Comparison of ENCODE assay signal across 11 cellular contexts in the genomic region with DNA sequence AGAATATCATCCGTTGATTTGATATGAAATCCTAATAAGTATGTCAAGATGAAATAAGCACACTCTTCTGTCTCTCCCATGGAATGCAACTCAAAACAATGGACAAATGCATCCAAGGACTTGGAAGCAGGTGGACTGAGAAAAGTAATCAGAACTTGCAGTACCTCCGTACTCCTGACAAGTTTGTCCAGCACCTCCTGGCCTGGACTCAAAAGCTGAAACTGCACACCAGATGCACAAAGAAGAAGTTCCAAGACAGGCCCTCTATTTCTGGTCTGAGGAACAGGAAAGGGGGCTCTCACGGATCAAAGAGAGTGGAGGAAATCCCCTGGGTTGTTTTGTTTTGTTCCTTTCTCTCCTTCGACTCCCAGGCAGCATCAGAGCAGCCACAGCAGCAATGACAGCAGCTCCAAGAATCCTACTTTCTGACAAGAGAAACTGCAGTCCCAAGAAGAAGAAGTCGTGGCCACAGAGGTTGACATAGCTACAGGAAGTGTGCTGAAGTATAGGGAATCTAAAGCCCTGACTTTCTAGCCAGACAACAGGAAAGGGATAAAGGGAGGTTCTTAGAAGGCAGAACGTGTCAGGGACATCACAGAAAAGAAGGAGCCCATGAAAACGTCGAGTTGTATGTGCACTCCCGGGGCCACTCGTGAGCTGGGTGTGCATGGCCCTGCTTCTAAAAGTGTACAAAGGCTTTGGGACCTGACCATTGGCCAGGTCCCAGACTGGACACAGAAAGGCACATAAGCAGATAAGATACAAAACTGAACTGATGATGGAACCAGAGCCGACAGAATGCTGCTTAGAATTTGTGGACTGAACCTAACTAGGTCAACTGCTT. TPM values are rescaled to one million over a fixed set of nuclear protein-coding genes. Genes with fewer than 3 reads are reported as not detected.
DNase-seq lines count a peak whose midpoint lies in the region; ATAC-seq, FAIRE-seq and TF ChIP-seq lines count a peak whose summit lies in the region.
"Had no signal": no experiment of that assay in that cellular context is flagged by ENCODE, and none has a peak within 500 bp of the region (broad histone marks: within the 10 kb centered on the region; RNA-seq: fewer than 3 reads in every experiment).

No MANE protein-coding gene starts in this region.

- ATAC-seq in natural killer cell (no peak), GM19395 (IDR thresholded peaks at IDR 0.05; ENCODE audit: unreplicated experiment) (no peak), HG03354 (IDR thresholded peaks at IDR 0.05; ENCODE audit: poor library complexity, severe bottlenecking, unreplicated experiment) (no peak), GM18520 (IDR thresholded peaks at IDR 0.05; ENCODE audit: unreplicated experiment) (no peak)
- ATAC-seq in natural killer cell treated with Interleukin-12 subunit alpha and Interleukin-12 subunit beta and Interleukin-15 and Interleukin-18, amount 100 ng/mL, for 72 hours = no peak
- ATAC-seq in activated naive CD4-positive, alpha-beta T cell treated with anti-CD3 and anti-CD28 coated beads, Interleukin-2, amount 50 U/mL, for 72 hours = no peak

- no peaks in the 10 kb centered on the region for H3K27me3 Mint-ChIP-seq in natural killer cell (ENCODE audit: low read depth in 2 of 2)
- H3K27me3 Mint-ChIP-seq in natural killer cell treated with Interleukin-12 subunit alpha and Interleukin-12 subunit beta and Interleukin-15 and Interleukin-18, amount 100 ng/mL, for 72 hours = no peaks in the 10 kb centered on the region

- H3K9me3 Mint-ChIP-seq in natural killer cell = no peaks in the 10 kb centered on the region
- H3K9me3 Mint-ChIP-seq in natural killer cell treated with Interleukin-12 subunit alpha and Interleukin-12 subunit beta and Interleukin-15 and Interleukin-18, amount 100 ng/mL, for 72 hours = no peaks in the 10 kb centered on the region
- H3K9me3 Mint-ChIP-seq in activated naive CD4-positive, alpha-beta T cell treated with anti-CD3 and anti-CD28 coated beads, Interleukin-2, amount 50 U/mL, for 72 hours = no peaks in the 10 kb centered on the region

- intact Hi-C loops in natural killer cell (cut with micrococcal nuclease) = no loop called here

- DNase-seq in natural killer cell = no peak
- no peak for DNase-seq in natural killer cell treated with Interleukin-12 subunit alpha and Interleukin-12 subunit beta and Interleukin-15 and Interleukin-18, amount 100 ng/mL, for 72 hours (ENCODE audit: low spot score)
- no peak for DNase-seq in activated naive CD4-positive, alpha-beta T cell treated with anti-CD3 and anti-CD28 coated beads, Interleukin-2, amount 50 U/mL, for 72 hours (ENCODE audit: low spot score in 2 of 2)
- DNase-seq in iris pigment epithelial cell (ENCODE audit: low read depth) = peak; percentile 25
- DNase-seq in frontal cortex (ENCODE audit: low spot score in 2 of 2) = no peak
- DNase-seq: cortex of kidney, head of caudate nucleus, NCI-H510A treated with DMSO at 0.1 percent for 48 hours had no signal

- H3K27ac Mint-ChIP-seq in natural killer cell = peak overlapping the region; percentile 71 to 86
- peak overlapping the region in 1 of 2 donors; percentile 52 for H3K27ac Mint-ChIP-seq in natural killer cell treated with Interleukin-12 subunit alpha and Interleukin-12 subunit beta and Interleukin-15 and Interleukin-18, amount 100 ng/mL, for 72 hours
- peak overlapping the region; percentile 17 to 78 for H3K27ac Mint-ChIP-seq in activated naive CD4-positive, alpha-beta T cell treated with anti-CD3 and anti-CD28 coated beads, Interleukin-2, amount 50 U/mL, for 72 hours

- peaks cover 9% of the 10 kb centered on the region for H3K36me3 Mint-ChIP-seq in natural killer cell
- peaks cover 20% of the 10 kb centered on the region for H3K36me3 Mint-ChIP-seq in natural killer cell treated with Interleukin-12 subunit alpha and Interleukin-12 subunit beta and Interleukin-15 and Interleukin-18, amount 100 ng/mL, for 72 hours
- H3K36me3 Mint-ChIP-seq in activated naive CD4-positive, alpha-beta T cell treated with anti-CD3 and anti-CD28 coated beads, Interleukin-2, amount 50 U/mL, for 72 hours = peaks cover 4 to 22% of the 10 kb centered on the region in 2 donors

- no peak for TF ChIP-seq CTCF in natural killer cell (IDR thresholded peaks at IDR 0.05)

- no peak for FAIRE-seq in frontal cortex (lab: Jason Lieb, UNC)

- peaks cover 44 to 52% of the 10 kb centered on the region in 2 donors for H3K4me1 Mint-ChIP-seq in natural killer cell
- H3K4me1 Mint-ChIP-seq in natural killer cell treated with Interleukin-12 subunit alpha and Interleukin-12 subunit beta and Interleukin-15 and Interleukin-18, amount 100 ng/mL, for 72 hours (ENCODE audit: low read depth in 2 of 2) = peaks cover 34 to 42% of the 10 kb centered on the region in 2 donors

- H3K4me3 Mint-ChIP-seq in natural killer cell = no peak overlapping the region
- no peak overlapping the region for H3K4me3 Mint-ChIP-seq in natural killer cell treated with Interleukin-12 subunit alpha and Interleukin-12 subunit beta and Interleukin-15 and Interleukin-18, amount 100 ng/mL, for 72 hours

RNA-seq across cellular contexts. Expression of a gene that starts 29.3 kb away (rescaled TPM):
- total RNA-seq in natural killer cell (10 to 100 TPM; 46.2 to 60.9 (median 48.6) TPM), frontal cortex (39.1 TPM)
- total RNA-seq in natural killer cell treated with Interleukin-12 subunit alpha and Interleukin-12 subunit beta and Interleukin-15 and Interleukin-18, amount 100 ng/mL, for 72 hours = 10 to 100 TPM; 46.0 to 66.7 TPM
- 10 to 100 TPM; 42.0 to 55.8 TPM for total RNA-seq in activated naive CD4-positive, alpha-beta T cell treated with anti-CD3 and anti-CD28 coated beads, Interleukin-2, amount 50 U/mL, for 72 hours
